Comparison of ENCODE assay signal across 1 cellular context in the genomic region with DNA sequence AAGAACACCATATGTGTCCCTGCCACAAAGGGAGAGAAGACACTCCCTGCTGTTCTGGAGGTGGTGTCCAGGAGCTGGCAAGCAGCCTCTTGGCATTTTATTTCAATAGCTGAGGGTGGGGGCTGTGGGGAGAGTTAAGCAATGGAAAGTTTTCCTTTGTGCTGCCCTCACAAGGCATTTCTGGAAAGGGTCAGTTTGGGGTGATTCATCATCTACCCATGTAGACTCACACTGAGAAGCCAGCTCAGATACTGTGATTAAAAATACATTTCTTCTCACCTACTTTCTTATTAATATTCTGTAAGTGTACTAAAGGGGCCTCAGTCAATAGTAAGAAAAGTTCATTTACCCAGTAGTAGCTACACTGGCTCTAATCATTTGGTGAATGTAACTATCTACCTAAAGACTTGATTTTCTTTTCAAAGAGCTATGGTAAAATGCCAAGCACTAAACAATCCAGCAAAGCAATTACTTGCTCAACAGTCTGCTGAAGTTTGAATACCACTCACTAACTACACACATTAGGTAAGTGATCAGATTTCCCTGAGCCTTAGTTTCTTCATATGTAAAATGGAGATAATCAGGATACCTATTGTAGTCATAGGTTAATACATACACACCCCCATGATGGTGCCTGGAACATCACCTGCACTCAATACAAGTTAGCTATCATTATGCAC.
TF ChIP-seq lines count a peak whose summit lies in the region.

No MANE protein-coding gene starts in this region.

TF ChIP-seq in HCT116, 20 proteins besides CTCF, POLR2A, EP300 and RAD21 (continued from another document):
- TF ChIP-seq CEBPB (IDR thresholded peaks at IDR 0.05; ENCODE audit: low read depth), result peak; percentile 74
- TF ChIP-seq, protein P1, sequence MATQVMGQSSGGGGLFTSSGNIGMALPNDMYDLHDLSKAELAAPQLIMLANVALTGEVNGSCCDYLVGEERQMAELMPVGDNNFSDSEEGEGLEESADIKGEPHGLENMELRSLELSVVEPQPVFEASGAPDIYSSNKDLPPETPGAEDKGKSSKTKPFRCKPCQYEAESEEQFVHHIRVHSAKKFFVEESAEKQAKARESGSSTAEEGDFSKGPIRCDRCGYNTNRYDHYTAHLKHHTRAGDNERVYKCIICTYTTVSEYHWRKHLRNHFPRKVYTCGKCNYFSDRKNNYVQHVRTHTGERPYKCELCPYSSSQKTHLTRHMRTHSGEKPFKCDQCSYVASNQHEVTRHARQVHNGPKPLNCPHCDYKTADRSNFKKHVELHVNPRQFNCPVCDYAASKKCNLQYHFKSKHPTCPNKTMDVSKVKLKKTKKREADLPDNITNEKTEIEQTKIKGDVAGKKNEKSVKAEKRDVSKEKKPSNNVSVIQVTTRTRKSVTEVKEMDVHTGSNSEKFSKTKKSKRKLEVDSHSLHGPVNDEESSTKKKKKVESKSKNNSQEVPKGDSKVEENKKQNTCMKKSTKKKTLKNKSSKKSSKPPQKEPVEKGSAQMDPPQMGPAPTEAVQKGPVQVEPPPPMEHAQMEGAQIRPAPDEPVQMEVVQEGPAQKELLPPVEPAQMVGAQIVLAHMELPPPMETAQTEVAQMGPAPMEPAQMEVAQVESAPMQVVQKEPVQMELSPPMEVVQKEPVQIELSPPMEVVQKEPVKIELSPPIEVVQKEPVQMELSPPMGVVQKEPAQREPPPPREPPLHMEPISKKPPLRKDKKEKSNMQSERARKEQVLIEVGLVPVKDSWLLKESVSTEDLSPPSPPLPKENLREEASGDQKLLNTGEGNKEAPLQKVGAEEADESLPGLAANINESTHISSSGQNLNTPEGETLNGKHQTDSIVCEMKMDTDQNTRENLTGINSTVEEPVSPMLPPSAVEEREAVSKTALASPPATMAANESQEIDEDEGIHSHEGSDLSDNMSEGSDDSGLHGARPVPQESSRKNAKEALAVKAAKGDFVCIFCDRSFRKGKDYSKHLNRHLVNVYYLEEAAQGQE (IDR thresholded peaks at IDR 0.05; ENCODE audit: low read depth), result no peak
- no peak for TF ChIP-seq SRF (IDR thresholded peaks at IDR 0.05; ENCODE audit: low read depth)
- no peak for TF ChIP-seq ZFX (IDR thresholded peaks at IDR 0.05)
- no peak for TF ChIP-seq ZNF274 (IDR thresholded peaks at IDR 0.05; ENCODE audit: low read depth, low read length)
- TF ChIP-seq SP1 (IDR thresholded peaks at IDR 0.05; ENCODE audit: low read depth), result peak; percentile 71
- TF ChIP-seq EZH2phosphoT487 (IDR thresholded peaks at IDR 0.05; ENCODE audit: borderline replicate concordance), result no peak
- no peak for TF ChIP-seq TCF7L2 (IDR thresholded peaks at IDR 0.05; ENCODE audit: borderline replicate concordance, extremely low read depth, insufficient read depth, insufficient read length)
- no peak for TF ChIP-seq POLR2AphosphoS5 (IDR thresholded peaks at IDR 0.05; ENCODE audit: low read depth, low read length)
